ENCODE assay signal across 19 cellular contexts in genomic region chr18:79139206-79139605, GRCh38.
DNase-seq lines count a peak whose midpoint lies in the region; ATAC-seq, FAIRE-seq and TF ChIP-seq lines count a peak whose summit lies in the region.
"Had no signal": no experiment of that assay in that cellular context is flagged by ENCODE, and none has a peak within 500 bp of the region (broad histone marks: within the 10 kb centered on the region; RNA-seq: fewer than 3 reads in every experiment).

No MANE protein-coding gene starts in this region.

- no peak overlapping the region for H3K4me3 ChIP-seq in thyroid gland (replicated peaks in 1 of 3)
- H3K4me3 ChIP-seq: cardiac muscle cell, heart right ventricle, SJCRH30, suprapubic skin had no signal

- 91 to 93% methylated on average over 4 of the region's 4 CpGs for WGBS in thyroid gland, 2 donors

- H3K36me3 Mint-ChIP-seq in natural killer cell treated with Interleukin-12 subunit alpha and Interleukin-12 subunit beta and Interleukin-15 and Interleukin-18, amount 100 ng/mL, for 72 hours = peaks cover 5% of the 10 kb centered on the region

- FAIRE-seq in D721Med (lab: Jason Lieb, UNC) = peak; percentile 86
- FAIRE-seq: keratinocyte had no signal

- peaks cover 11 to 14% of the 10 kb centered on the region in 2 donors for H3K4me1 Mint-ChIP-seq in natural killer cell treated with Interleukin-12 subunit alpha and Interleukin-12 subunit beta and Interleukin-15 and Interleukin-18, amount 100 ng/mL, for 72 hours (ENCODE audit: low read depth in 2 of 2)
- H3K4me1 Mint-ChIP-seq: neural crest cell had no signal

- peak; percentile 63 to 67 for ATAC-seq in natural killer cell treated with Interleukin-12 subunit alpha and Interleukin-12 subunit beta and Interleukin-15 and Interleukin-18, amount 100 ng/mL, for 72 hours
- no peak for ATAC-seq in Right ventricle myocardium superior (ENCODE audit: poor library complexity)
- ATAC-seq: HCT116, heart right ventricle had no signal

- intact Hi-C loops in Right ventricle myocardium superior (cut with DNase I) = no loop called here
- intact Hi-C loops in thyroid gland (cut with DNase I) = no loop called here

- no peak for TF ChIP-seq CTCF in D721Med (IDR thresholded peaks at IDR 0.05; ENCODE audit: insufficient read depth, missing control alignments)
- no peak for TF ChIP-seq CTCF in thyroid gland (IDR thresholded peaks at IDR 0.05)

- H3K27ac ChIP-seq in thyroid gland = no peak overlapping the region
- H3K27ac ChIP-seq: cardiac muscle cell, heart right ventricle, SJCRH30, suprapubic skin had no signal

- peak; percentile 23 for DNase-seq in activated T-cell treated with anti-CD3 and anti-CD28 coated beads, Interleukin-2, amount 50 U/mL, for 1 hour
- no peak for DNase-seq in activated T-cell treated with anti-CD3 and anti-CD28 coated beads, Interleukin-2, amount 50 U/mL, for 48 hours
- no peak for DNase-seq in D721Med (ENCODE audit: insufficient read length, low spot score)
- DNase-seq in activated CD4-positive, alpha-beta T cell treated with anti-CD3 and anti-CD28 coated beads, Interleukin-2, amount 50 U/mL, for 1 hour = peak; percentile 6
- no peak for DNase-seq in natural killer cell treated with Interleukin-12 subunit alpha and Interleukin-12 subunit beta and Interleukin-15 and Interleukin-18, amount 100 ng/mL, for 72 hours (ENCODE audit: low spot score)
- DNase-seq in Right ventricle myocardium superior = no peak
- DNase-seq in erythroblast (lab: John Stamatoyannopoulos, UW) = no peak
- no peak for DNase-seq in thyroid gland
- DNase-seq: Caco-2, heart right ventricle, Karpas-422, NCI-H526, SJCRH30 had no signal

- H3K27me3 Mint-ChIP-seq in natural killer cell treated with Interleukin-12 subunit alpha and Interleukin-12 subunit beta and Interleukin-15 and Interleukin-18, amount 100 ng/mL, for 72 hours = no peaks in the 10 kb centered on the region
- H3K27me3 Mint-ChIP-seq: memory B cell had no signal

- no peaks in the 10 kb centered on the region for H3K9me3 ChIP-seq in thyroid gland
- H3K9me3 ChIP-seq: Caco-2, heart right ventricle, SJCRH30, suprapubic skin had no signal

- peaks cover 0 to 3% of the 10 kb centered on the region in 2 donors for H3K4me1 ChIP-seq in thyroid gland
- H3K4me1 ChIP-seq: Caco-2, heart right ventricle, SJCRH30, suprapubic skin had no signal

- TF ChIP-seq POLR2A in erythroblast (IDR thresholded peaks at IDR 0.05; ENCODE audit: low read length) (no peak), thyroid gland (IDR thresholded peaks at IDR 0.05) (no peak)

- no peak overlapping the region for H3K4me3 Mint-ChIP-seq in natural killer cell treated with Interleukin-12 subunit alpha and Interleukin-12 subunit beta and Interleukin-15 and Interleukin-18, amount 100 ng/mL, for 72 hours
- H3K4me3 Mint-ChIP-seq: memory B cell, neural crest cell had no signal

- H3K9me3 Mint-ChIP-seq in natural killer cell treated with Interleukin-12 subunit alpha and Interleukin-12 subunit beta and Interleukin-15 and Interleukin-18, amount 100 ng/mL, for 72 hours = no peaks in the 10 kb centered on the region
- H3K9me3 Mint-ChIP-seq: memory B cell had no signal

- H3K36me3 ChIP-seq in thyroid gland = no peaks in the 10 kb centered on the region
- H3K36me3 ChIP-seq: cardiac muscle cell, SJCRH30 had no signal

- H3K27ac Mint-ChIP-seq in natural killer cell treated with Interleukin-12 subunit alpha and Interleukin-12 subunit beta and Interleukin-15 and Interleukin-18, amount 100 ng/mL, for 72 hours = no peak overlapping the region
- H3K27ac Mint-ChIP-seq: memory B cell had no signal

- no peaks in the 10 kb centered on the region for H3K27me3 ChIP-seq in thyroid gland
- H3K27me3 ChIP-seq: cardiac muscle cell, heart right ventricle, SJCRH30, suprapubic skin had no signal

Comparison
In these comparisons a context has a peak if more than half of its experiments do, and no peak if none do; other contexts are left out.
1. DNase-seq: peak in activated T-cell treated with anti-CD3 and anti-CD28 coated beads, Interleukin-2, amount 50 U/mL, for 1 hour (single experiment) and activated CD4-positive, alpha-beta T cell treated with anti-CD3 and anti-CD28 coated beads, Interleukin-2, amount 50 U/mL, for 1 hour (single experiment); none in activated T-cell treated with anti-CD3 and anti-CD28 coated beads, Interleukin-2, amount 50 U/mL, for 48 hours (0 of 2), D721Med (single experiment), natural killer cell treated with Interleukin-12 subunit alpha and Interleukin-12 subunit beta and Interleukin-15 and Interleukin-18, amount 100 ng/mL, for 72 hours (single experiment), Right ventricle myocardium superior (single experiment), erythroblast (0 of 2) and thyroid gland (0 of 2).